In genomic region chr13:50914848-50915247, GRCh38 we compare ENCODE assay signal across 9 cellular contexts. TPM values are rescaled to one million over a fixed set of nuclear protein-coding genes. Genes with fewer than 3 reads are reported as not detected.
A peak's percentile ranks its signal among the peaks of the same experiment; 100 is the strongest.
DNase-seq lines count a peak whose midpoint lies in the region; ATAC-seq and TF ChIP-seq lines count a peak whose summit lies in the region.
"Had no signal": no experiment of that assay in that cellular context is flagged by ENCODE, and none has a peak within 500 bp of the region (broad histone marks: within the 10 kb centered on the region; RNA-seq: fewer than 3 reads in every experiment).

No MANE protein-coding gene starts in this region.

- H3K4me3 Mint-ChIP-seq in activated naive CD8-positive, alpha-beta T cell treated with anti-CD3 and anti-CD28 coated beads, Interleukin-2, amount 10 ng/mL, durations not matched to agents 7 days and 5 days = peak overlapping the region; percentile 0
- H3K4me3 Mint-ChIP-seq in nephron progenitor cell = no peak overlapping the region

- H3K27me3 ChIP-seq in HAP-1 (ENCODE audit: low read depth) = no peaks in the 10 kb centered on the region

- peak overlapping the region; percentile 44 for H3K27ac Mint-ChIP-seq in activated naive CD8-positive, alpha-beta T cell treated with anti-CD3 and anti-CD28 coated beads, Interleukin-2, amount 10 ng/mL, durations not matched to agents 7 days and 5 days
- H3K27ac Mint-ChIP-seq in nephron progenitor cell = peak overlapping the region; percentile 76

- no peaks in the 10 kb centered on the region for H3K36me3 ChIP-seq in HAP-1 (replicated peaks)

- H3K9me3 Mint-ChIP-seq in activated naive CD8-positive, alpha-beta T cell treated with anti-CD3 and anti-CD28 coated beads, Interleukin-2, amount 10 ng/mL, durations not matched to agents 7 days and 5 days = no peaks in the 10 kb centered on the region
- H3K9me3 Mint-ChIP-seq in nephron progenitor cell = peaks cover 10% of the 10 kb centered on the region

- H3K4me1 Mint-ChIP-seq in activated naive CD8-positive, alpha-beta T cell treated with anti-CD3 and anti-CD28 coated beads, Interleukin-2, amount 10 ng/mL, durations not matched to agents 7 days and 5 days = peaks cover 61% of the 10 kb centered on the region
- peaks cover 73% of the 10 kb centered on the region for H3K4me1 Mint-ChIP-seq in nephron progenitor cell

- in situ Hi-C loops in HAP-1 (cut with MboI; ENCODE audit: low sequenced_read_pairs) = loop anchor here (25.0 kb wide), 1 partner anchor 928 kb away; the partner anchor contains the start of gene TRIM13

- TF ChIP-seq CTCF in GM12865 (IDR thresholded peaks at IDR 0.05; ENCODE audit: insufficient read depth, low read depth, low read length, missing control alignments) (no peak), nephron progenitor cell (IDR thresholded peaks at IDR 0.05) (no peak)

- peaks cover 7% of the 10 kb centered on the region for H3K4me1 ChIP-seq in HAP-1

- H3K36me3 Mint-ChIP-seq in activated naive CD8-positive, alpha-beta T cell treated with anti-CD3 and anti-CD28 coated beads, Interleukin-2, amount 10 ng/mL, durations not matched to agents 7 days and 5 days = peaks cover 19% of the 10 kb centered on the region
- peaks cover 4% of the 10 kb centered on the region for H3K36me3 Mint-ChIP-seq in nephron progenitor cell (ENCODE audit: low read depth)

- POLR2A ChIA-PET in activated naive CD8-positive, alpha-beta T cell treated with anti-CD3 and anti-CD28 coated beads, Interleukin-2, amount 10 ng/mL, durations not matched to agents 7 days and 5 days (lab: Charles Lee) = interaction anchor here (0.9 to 1.6 kb wide), 4 partner anchors 19 to 833 kb away, joined by 3 to 5 read pairs (median 4); no protein-coding TSS in a partner anchor

- DNase-seq in GM12865 (ENCODE audit: low read depth) (peak; percentile 59), nephron progenitor cell (no peak), HAP-1 (ENCODE audit: low spot score in 2 of 2) (no peak), HT-29 (ENCODE audit: low spot score) (no peak)
- no peak for DNase-seq in activated naive CD8-positive, alpha-beta T cell treated with anti-CD3 and anti-CD28 coated beads, Interleukin-2, amount 10 ng/mL, durations not matched to agents 7 days and 5 days
- DNase-seq: effector memory CD4-positive, alpha-beta T cell had no signal

- no peaks in the 10 kb centered on the region for H3K9me3 ChIP-seq in HAP-1

- H3K27me3 Mint-ChIP-seq in activated naive CD8-positive, alpha-beta T cell treated with anti-CD3 and anti-CD28 coated beads, Interleukin-2, amount 10 ng/mL, durations not matched to agents 7 days and 5 days = no peaks in the 10 kb centered on the region
- H3K27me3 Mint-ChIP-seq in nephron progenitor cell (ENCODE audit: low read depth, poor library complexity) = no peaks in the 10 kb centered on the region

- H3K4me3 ChIP-seq in GM12865 (ENCODE audit: low read depth, low read length) (no peak overlapping the region), HAP-1 (no peak overlapping the region)

- ATAC-seq in HG03442 (IDR thresholded peaks at IDR 0.05; ENCODE audit: unreplicated experiment) (peak; percentile 40), GM21723 (IDR thresholded peaks at IDR 0.05; ENCODE audit: unreplicated experiment) (no peak), GM19023 (IDR thresholded peaks at IDR 0.05; ENCODE audit: unreplicated experiment) (no peak)
- no peak for ATAC-seq in activated naive CD8-positive, alpha-beta T cell treated with anti-CD3 and anti-CD28 coated beads, Interleukin-2, amount 10 ng/mL, durations not matched to agents 7 days and 5 days (ENCODE audit: low read depth)

RNA-seq across cellular contexts. Expression of gene RNASEH2B, which starts 5.3 kb away (rescaled TPM):
- total RNA-seq in activated naive CD8-positive, alpha-beta T cell treated with anti-CD3 and anti-CD28 coated beads, Interleukin-2, amount 10 ng/mL, durations not matched to agents 7 days and 5 days = 100 to 1,000 TPM; 101 to 103 TPM
- total RNA-seq in HT-29 (2014; rRNA removed; shearing (Covaris generic)) = 30.4 and 30.8 TPM in 2 replicates
